In genomic region chr10:62021978-62022802, GRCh38 we compare ENCODE assay signal across 17 cellular contexts.
DNase-seq lines count a peak whose midpoint lies in the region; ATAC-seq, FAIRE-seq and TF ChIP-seq lines count a peak whose summit lies in the region.
"Had no signal": no experiment of that assay in that cellular context is flagged by ENCODE, and none has a peak within 500 bp of the region (broad histone marks: within the 10 kb centered on the region; RNA-seq: fewer than 3 reads in every experiment).

No MANE protein-coding gene starts in this region.

- no peaks in the 10 kb centered on the region for H4K20me1 ChIP-seq in HepG2 (ENCODE audit: insufficient read depth, low read length)

- CTCF ChIA-PET in HepG2 (lab: Yijun Ruan, JAX; ENCODE audit: low intra/inter-chr PET ratio, low total read pairs): no interaction called here

- H3K4me3 ChIP-seq in HepG2 (replicated peaks in 1 of 3; ENCODE audit: insufficient read depth in 1 of 3, low read depth in 2 of 3, low read length in 3 of 3): no peak overlapping the region
- H3K4me3 ChIP-seq: thyroid gland had no signal

- peak overlapping the region; percentile 91 for H3K27ac Mint-ChIP-seq in activated naive CD4-positive, alpha-beta T cell treated with anti-CD3 and anti-CD28 coated beads, Interleukin-2, amount 50 U/mL, for 24 hours
- H3K27ac Mint-ChIP-seq in activated T-helper 1 cell treated with anti-CD3 and anti-CD28 coated beads, Interleukin-12 subunit alpha, Interleukin-12 subunit beta, Interleukin-2, Interleukin-4 antibody, amounts not matched to agents 30 ng/mL and 10 ng/mL and 1 ng/mL, durations not matched to agents 14 hours and 24 hours and 36 hours: peak overlapping the region; percentile 87
- peak overlapping the region; percentile 60 for H3K27ac Mint-ChIP-seq in type B pancreatic cell

- TF ChIP-seq CTCF in HepG2 (CRISPR knock-in tag; IDR thresholded peaks at IDR 0.05) (no peak), type B pancreatic cell (conservative IDR thresholded peaks at IDR 0.05) (no peak)

- H3K9ac ChIP-seq in HepG2 (ENCODE audit: insufficient read depth, low read depth, low read length): no peak overlapping the region

- H3K36me3 Mint-ChIP-seq in activated naive CD4-positive, alpha-beta T cell treated with anti-CD3 and anti-CD28 coated beads, Interleukin-2, amount 50 U/mL, for 24 hours: peaks cover 29% of the 10 kb centered on the region
- H3K36me3 Mint-ChIP-seq in activated T-helper 1 cell treated with anti-CD3 and anti-CD28 coated beads, Interleukin-12 subunit alpha, Interleukin-12 subunit beta, Interleukin-2, Interleukin-4 antibody, amounts not matched to agents 30 ng/mL and 10 ng/mL and 1 ng/mL, durations not matched to agents 14 hours and 24 hours and 36 hours (ENCODE audit: low read depth): peaks cover 52% of the 10 kb centered on the region
- H3K36me3 Mint-ChIP-seq in type B pancreatic cell: peaks cover 21% of the 10 kb centered on the region

- peak; percentile 65 for ATAC-seq in HepG2
- no peak for ATAC-seq in esophagus mucosa
- ATAC-seq: SK-N-SH treated with all-trans-retinoic acid at 6 μM for 48 hours had no signal

- in situ Hi-C loops in HepG2 (cut with HindIII; ENCODE audit: extremely low pct_ligation_motif_present, low pct_unique_long_range_greater_than_20kb): no loop called here

- no peak for FAIRE-seq in HepG2 (lab: Jason Lieb, UNC)
- FAIRE-seq: astrocyte had no signal

- TF ChIP-seq EP300 in HepG2 (IDR thresholded peaks at IDR 0.05; ENCODE audit: low read depth in 2 of 2, low read length in 2 of 2) (no peak), HepG2 (CRISPR knock-in tag; IDR thresholded peaks at IDR 0.05; ENCODE audit: borderline replicate concordance) (no peak)

- no peak for TF ChIP-seq RAD21 in HepG2 (CRISPR knock-in tag; IDR thresholded peaks at IDR 0.05)

- no TSS peak for BruUV-seq in HepG2 (replicated peaks; lab: Mats Ljungman, UMichigan)

- TF ChIP-seq POLR2A in HepG2 (IDR thresholded peaks at IDR 0.05; ENCODE audit: insufficient read depth in 1 of 2, low read depth in 2 of 2, low read length in 2 of 2): no peak

- peak overlapping the region; percentile 12; the same call in 1 of the 2 replicates for H3K4me2 ChIP-seq in HepG2 (ENCODE audit: low read depth, low read length)

- H2AFZ ChIP-seq in HepG2 (ENCODE audit: low read length): no peak overlapping the region

- intact Hi-C loops in activated T-helper 1 cell treated with anti-CD3 and anti-CD28 coated beads, Interleukin-12 subunit alpha, Interleukin-12 subunit beta, Interleukin-2, Interleukin-4 antibody, amounts not matched to agents 30 ng/mL and 10 ng/mL and 1 ng/mL, durations not matched to agents 14 hours and 24 hours and 36 hours (cut with micrococcal nuclease): no loop called here
- intact Hi-C loops in HepG2 (cut with micrococcal nuclease; ENCODE audit: unreplicated experiment): no loop called here

- WGBS in HepG2 (ENCODE audit: low lambda C conversion rate): 69% methylated on average over 5 of the region's 5 CpGs

- peak overlapping the region; percentile 35 for H3K27ac ChIP-seq in HepG2 (ENCODE audit: extremely low read length, insufficient read depth, low read length)
- H3K27ac ChIP-seq: thyroid gland, WERI-Rb-1 had no signal

- H3K9me3 Mint-ChIP-seq in activated naive CD4-positive, alpha-beta T cell treated with anti-CD3 and anti-CD28 coated beads, Interleukin-2, amount 50 U/mL, for 24 hours: peaks cover 6% of the 10 kb centered on the region
- H3K9me3 Mint-ChIP-seq in activated T-helper 1 cell treated with anti-CD3 and anti-CD28 coated beads, Interleukin-12 subunit alpha, Interleukin-12 subunit beta, Interleukin-2, Interleukin-4 antibody, amounts not matched to agents 30 ng/mL and 10 ng/mL and 1 ng/mL, durations not matched to agents 14 hours and 24 hours and 36 hours: peaks cover 13% of the 10 kb centered on the region
- peaks cover 14% of the 10 kb centered on the region for H3K9me3 Mint-ChIP-seq in type B pancreatic cell
- H3K9me3 Mint-ChIP-seq: dendritic cell treated with granulocyte-macrophage colony-stimulating factor and Interleukin-4, amounts not matched to agents 40 ng/mL and 50 ng/mL, for 4 days had no signal

- no peak overlapping the region for H3K4me3 Mint-ChIP-seq in activated naive CD4-positive, alpha-beta T cell treated with anti-CD3 and anti-CD28 coated beads, Interleukin-2, amount 50 U/mL, for 24 hours
- peak overlapping the region; percentile 15 for H3K4me3 Mint-ChIP-seq in activated T-helper 1 cell treated with anti-CD3 and anti-CD28 coated beads, Interleukin-12 subunit alpha, Interleukin-12 subunit beta, Interleukin-2, Interleukin-4 antibody, amounts not matched to agents 30 ng/mL and 10 ng/mL and 1 ng/mL, durations not matched to agents 14 hours and 24 hours and 36 hours
- no peak overlapping the region for H3K4me3 Mint-ChIP-seq in type B pancreatic cell
- H3K4me3 Mint-ChIP-seq: dendritic cell treated with granulocyte-macrophage colony-stimulating factor and Interleukin-4, amounts not matched to agents 40 ng/mL and 50 ng/mL, for 4 days had no signal

- H3K27me3 ChIP-seq in HepG2 (ENCODE audit: control insufficient read depth in 1 of 2, insufficient read depth in 2 of 2, low read length in 2 of 2): no peaks in the 10 kb centered on the region
- H3K27me3 ChIP-seq: thyroid gland had no signal

- no peaks in the 10 kb centered on the region for H3K27me3 Mint-ChIP-seq in activated naive CD4-positive, alpha-beta T cell treated with anti-CD3 and anti-CD28 coated beads, Interleukin-2, amount 50 U/mL, for 24 hours
- H3K27me3 Mint-ChIP-seq in activated T-helper 1 cell treated with anti-CD3 and anti-CD28 coated beads, Interleukin-12 subunit alpha, Interleukin-12 subunit beta, Interleukin-2, Interleukin-4 antibody, amounts not matched to agents 30 ng/mL and 10 ng/mL and 1 ng/mL, durations not matched to agents 14 hours and 24 hours and 36 hours (ENCODE audit: insufficient read depth): no peaks in the 10 kb centered on the region
- H3K27me3 Mint-ChIP-seq in type B pancreatic cell: no peaks in the 10 kb centered on the region
- H3K27me3 Mint-ChIP-seq: dendritic cell treated with granulocyte-macrophage colony-stimulating factor and Interleukin-4, amounts not matched to agents 40 ng/mL and 50 ng/mL, for 4 days had no signal

- POLR2A ChIA-PET in HepG2 (lab: Yijun Ruan, JAX): interaction anchor here (1.3 to 2.1 kb wide), 2 partner anchors 16 to 27 kb away, joined by 3 to 5 read pairs; no protein-coding TSS in a partner anchor

- peaks cover 92% of the 10 kb centered on the region for H3K4me1 Mint-ChIP-seq in activated naive CD4-positive, alpha-beta T cell treated with anti-CD3 and anti-CD28 coated beads, Interleukin-2, amount 50 U/mL, for 24 hours
- peaks cover 77% of the 10 kb centered on the region for H3K4me1 Mint-ChIP-seq in activated T-helper 1 cell treated with anti-CD3 and anti-CD28 coated beads, Interleukin-12 subunit alpha, Interleukin-12 subunit beta, Interleukin-2, Interleukin-4 antibody, amounts not matched to agents 30 ng/mL and 10 ng/mL and 1 ng/mL, durations not matched to agents 14 hours and 24 hours and 36 hours (ENCODE audit: low read depth)
- peaks cover 45% of the 10 kb centered on the region for H3K4me1 Mint-ChIP-seq in type B pancreatic cell (ENCODE audit: unreplicated experiment)

- peaks cover 0 to 5% of the 10 kb centered on the region in 2 experiments; a peak in 3 of 5 replicates for H3K36me3 ChIP-seq in HepG2 (replicated peaks in 1 of 2; ENCODE audit: control insufficient read depth in 1 of 2, insufficient read depth in 2 of 2, low read length in 2 of 2)
- H3K36me3 ChIP-seq: thyroid gland, WERI-Rb-1 had no signal

- no peaks in the 10 kb centered on the region for H3K9me3 ChIP-seq in HepG2 (ENCODE audit: low read length)
- H3K9me3 ChIP-seq: thyroid gland had no signal

- DNase-seq in activated naive CD4-positive, alpha-beta T cell treated with anti-CD3 and anti-CD28 coated beads, Interleukin-2, amount 50 U/mL, for 16 hours: no peak
- no peak for DNase-seq in activated T-helper 1 cell treated with anti-CD3 and anti-CD28 coated beads, Interleukin-12 subunit alpha, Interleukin-12 subunit beta, Interleukin-2, Interleukin-4 antibody, amounts not matched to agents 30 ng/mL and 10 ng/mL and 1 ng/mL, durations not matched to agents 14 hours and 24 hours and 36 hours (ENCODE audit: low spot score)
- no peak for DNase-seq in HepG2 (ENCODE audit: low spot score)
- DNase-seq in type B pancreatic cell (ENCODE audit: extremely low spot score, unreplicated experiment): no peak
- DNase-seq in medulla oblongata (ENCODE audit: extremely low spot score): no peak
- no peak for DNase-seq in stimulated activated CD4-positive, alpha-beta T cell treated with anti-CD3 and anti-CD28 coated beads, Interleukin-2, amount 100 ng/mL, for 24 hours
- DNase-seq: activated CD8-positive, alpha-beta memory T cell treated with anti-CD3 and anti-CD28 coated beads, Interleukin-2, amount 50 U/mL, for 4 hours; NCI-H187 treated with DMSO at 0.1 percent for 48 hours; NCI-H524; OCI-M1; thyroid gland; WERI-Rb-1 had no signal

- H3K4me1 ChIP-seq in HepG2 (ENCODE audit: insufficient read depth, low read length): peaks cover 32% of the 10 kb centered on the region
- H3K4me1 ChIP-seq: thyroid gland had no signal

- H3K79me2 ChIP-seq in HepG2 (ENCODE audit: insufficient read depth, low read length): no peaks in the 10 kb centered on the region

TF ChIP-seq in HepG2, 621 proteins besides CTCF, POLR2A, EP300 and RAD21 (continues in another document):
- no peak for TF ChIP-seq USF2 (IDR thresholded peaks at IDR 0.05; ENCODE audit: low read depth, low read length)
- peak; percentile 59; the same call in 1 of the 2 replicates for TF ChIP-seq USF2 (CRISPR knock-in tag; IDR thresholded peaks at IDR 0.05; ENCODE audit: borderline replicate concordance)
- TF ChIP-seq RAD51 (IDR thresholded peaks at IDR 0.05; ENCODE audit: borderline replicate concordance): peak; percentile 24; the same call in 1 of the 2 replicates
